ENCODE assay signal across 2 cellular contexts in the genomic region with DNA sequence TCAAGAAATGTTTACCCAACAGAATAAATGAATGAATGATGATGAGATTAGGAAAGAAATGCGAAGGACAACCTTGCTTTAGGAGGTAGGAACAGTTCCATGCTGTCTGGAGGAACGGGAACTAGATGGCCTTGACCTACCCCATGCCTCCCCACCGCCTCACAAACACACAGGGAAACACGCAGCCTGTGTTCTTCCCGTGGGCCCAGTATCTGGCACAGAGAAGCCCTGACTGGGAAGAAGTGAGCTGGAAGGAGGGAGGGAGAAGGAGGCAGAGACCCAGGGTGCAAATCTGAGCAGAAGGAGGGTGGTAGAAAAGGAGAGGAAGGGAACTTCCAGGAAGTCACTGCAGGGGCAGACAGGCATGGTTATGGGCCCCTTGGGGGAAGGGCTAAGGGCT.
TF ChIP-seq lines count a peak whose summit lies in the region.

No MANE protein-coding gene starts in this region.

TF ChIP-seq in HEK293, 187 proteins besides CTCF, POLR2A, EP300 and RAD21:
- TF ChIP-seq YY2 (tag by site-specific recombination; IDR thresholded peaks at IDR 0.05) (no peak), ZNF335 (tag by site-specific recombination; conservative IDR thresholded peaks at IDR 0.05) (peak; percentile 25; the same call in 1 of the 2 replicates), ZNF555 (tag by site-specific recombination; conservative IDR thresholded peaks at IDR 0.05) (no peak), ZNF529 (tag by site-specific recombination; IDR thresholded peaks at IDR 0.05; ENCODE audit: insufficient replicate concordance) (no peak), ZNF777 (tag by site-specific recombination; IDR thresholded peaks at IDR 0.05; ENCODE audit: borderline replicate concordance) (no peak), ZNF280C (tag by site-specific recombination; IDR thresholded peaks at IDR 0.05) (no peak), ZNF157 (tag by site-specific recombination; IDR thresholded peaks at IDR 0.05) (no peak)
TF ChIP-seq in HEK293: peak in this region for 1.

TF ChIP-seq in H1, 55 proteins besides CTCF, POLR2A, EP300 and RAD21:
- TF ChIP-seq SAP30 (IDR thresholded peaks at IDR 0.05; ENCODE audit: insufficient read depth, insufficient replicate concordance, low read length) (no peak), SP4 (IDR thresholded peaks at IDR 0.05; ENCODE audit: low read length) (no peak), KDM1A (IDR thresholded peaks at IDR 0.05; ENCODE audit: borderline replicate concordance, low read length) (no peak), BCL11A (IDR thresholded peaks at IDR 0.05; ENCODE audit: low read depth in 2 of 2, low read length in 2 of 2) (no peak), JUN (IDR thresholded peaks at IDR 0.05; ENCODE audit: low read depth, low read length) (no peak), SIRT6 (IDR thresholded peaks at IDR 0.05; ENCODE audit: low read length) (no peak), GTF2F1 (IDR thresholded peaks at IDR 0.05; ENCODE audit: borderline replicate concordance, low read depth, low read length) (no peak), SRF (IDR thresholded peaks at IDR 0.05; ENCODE audit: low read depth, low read length) (no peak), EZH2 (IDR thresholded peaks at IDR 0.05; ENCODE audit: low read depth, low read length, severe bottlenecking) (no peak), KDM5A (IDR thresholded peaks at IDR 0.05; ENCODE audit: low read length) (no peak)
